Comparison of ENCODE assay signal across 8 cellular contexts in the genomic region with DNA sequence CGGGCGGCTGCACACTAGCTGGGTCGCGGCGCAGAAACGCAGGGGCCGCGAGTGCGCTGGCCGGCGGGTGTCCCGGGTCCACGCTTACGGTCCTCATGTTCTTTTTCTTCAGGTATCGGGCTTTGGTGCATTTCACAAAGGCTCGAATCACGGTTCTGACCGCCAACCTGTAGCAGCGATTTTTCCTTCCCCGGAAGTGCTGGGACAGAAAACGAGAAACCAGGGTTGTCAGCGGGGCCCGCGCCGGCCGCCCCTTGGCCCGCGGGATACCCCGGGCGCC. TPM values are rescaled to one million over a fixed set of nuclear protein-coding genes. Genes with fewer than 3 reads are reported as not detected.
DNase-seq lines count a peak whose midpoint lies in the region; ATAC-seq and TF ChIP-seq lines count a peak whose summit lies in the region.

No MANE protein-coding gene starts in this region.

- H3K9me3 ChIP-seq in BE2C = no peaks in the 10 kb centered on the region
- H3K9me3 ChIP-seq in lower lobe of right lung = no peaks in the 10 kb centered on the region
- H3K9me3 ChIP-seq in aorta (ENCODE audit: control insufficient read depth, low read length) = no peaks in the 10 kb centered on the region

- H3K36me3 ChIP-seq in BE2C = peaks cover 55% of the 10 kb centered on the region
- H3K36me3 ChIP-seq in lower lobe of right lung = peaks cover 44% of the 10 kb centered on the region
- no peaks in the 10 kb centered on the region for H3K36me3 ChIP-seq in aorta (ENCODE audit: control insufficient read depth in 1 of 2, insufficient read depth in 2 of 2, low read length in 1 of 2)

- 0 to 1% methylated on average over 21 to 30 of the region's 30 CpGs for WGBS in aorta, 2 donors

- DNase-seq in BE2C (no peak), astrocyte of the spinal cord (ENCODE audit: low read depth, low spot score) (no peak), lower lobe of right lung (no peak), aorta (no peak), NCI-H82 (lab: John Stamatoyannopoulos, UW) (no peak)
- DNase-seq in NK-92 treated with Interleukin-12 subunit alpha and Interleukin-12 subunit beta, amount 100 ng/mL, for 24 hours (lab: John Stamatoyannopoulos, UW) = no peak

- H3K27ac ChIP-seq in lower lobe of right lung = peak overlapping the region; percentile 92
- no peak overlapping the region for H3K27ac ChIP-seq in aorta (ENCODE audit: low read depth in 1 of 2, low read length in 2 of 2)

- no peaks in the 10 kb centered on the region for H3K27me3 ChIP-seq in BE2C
- H3K27me3 ChIP-seq in lower lobe of right lung (ENCODE audit: low read depth) = no peaks in the 10 kb centered on the region
- no peaks in the 10 kb centered on the region for H3K27me3 ChIP-seq in aorta (ENCODE audit: control insufficient read depth in 1 of 2, insufficient read depth in 2 of 2, low read length in 1 of 2)

- ATAC-seq in HG02885 (IDR thresholded peaks at IDR 0.05; ENCODE audit: poor library complexity, unreplicated experiment) (peak; percentile 3), lower lobe of right lung (peak; percentile 4 to 10), aorta (ENCODE audit: low FRiP score) (no peak), HG02884 (IDR thresholded peaks at IDR 0.05; ENCODE audit: unreplicated experiment) (no peak)

- in situ Hi-C loops in astrocyte of the spinal cord (cut with HindIII; ENCODE audit: low sequenced_read_pairs) = no loop called here

- H3K4me1 ChIP-seq in BE2C (no peaks in the 10 kb centered on the region), lower lobe of right lung (peaks cover 40% of the 10 kb centered on the region), aorta (ENCODE audit: control insufficient read depth in 1 of 2, insufficient read depth in 2 of 2, low read length in 2 of 2) (no peaks in the 10 kb centered on the region)

- TF ChIP-seq CTCF in BE2C (IDR thresholded peaks at IDR 0.05; ENCODE audit: low read depth, low read length) (no peak), astrocyte of the spinal cord (IDR thresholded peaks at IDR 0.05; ENCODE audit: low read depth, low read length) (no peak), lower lobe of right lung (IDR thresholded peaks at IDR 0.05) (no peak)

- intact Hi-C loops in lower lobe of right lung (cut with DNase I) (no loop called here), aorta (cut with DNase I) (no loop called here)

- H3K4me3 ChIP-seq in BE2C (ENCODE audit: low read depth, low read length) = peak overlapping the region; percentile 95
- H3K4me3 ChIP-seq in astrocyte of the spinal cord (ENCODE audit: low read depth, low read length) = peak overlapping the region; percentile 82
- peak overlapping the region; percentile 86 for H3K4me3 ChIP-seq in lower lobe of right lung
- H3K4me3 ChIP-seq in aorta (ENCODE audit: low read length in 2 of 2) = peak overlapping the region; percentile 61 to 78

RNA-seq across cellular contexts. Expression of gene MRPL20, which starts 0.3 kb away (rescaled TPM):
- polyA plus RNA-seq in BE2C (2012; ENCODE audit: insufficient read depth, insufficient read length, low read depth) = 709 TPM
- total RNA-seq in lower lobe of right lung = 79.8 TPM
- total RNA-seq in aorta = 10 to 100 TPM; 69.7 to 70.2 TPM
- polyA plus RNA-seq in aorta = 100 to 1,000 TPM; 144 to 184 TPM

RNA-seq across cellular contexts. Expression of gene CCNL2, which starts 7.6 kb away (rescaled TPM):
- polyA plus RNA-seq in BE2C (2012; ENCODE audit: insufficient read depth, insufficient read length, low read depth) = 491 TPM
- total RNA-seq in lower lobe of right lung (165 TPM), aorta (100 to 1,000 TPM; 153 to 246 TPM)
- polyA plus RNA-seq in aorta = 100 to 1,000 TPM in 1 of 2 donors, 10 to 100 TPM in 1; 34.6 to 409 TPM

RNA-seq across cellular contexts. Expression of gene ANKRD65, which starts 14.3 kb away (rescaled TPM):
- 0.36 TPM for polyA plus RNA-seq in BE2C (2012; ENCODE audit: insufficient read depth, insufficient read length, low read depth)
- total RNA-seq in lower lobe of right lung (22.3 TPM), aorta (1 to 10 TPM; 1.5 to 6.9 TPM)
- under 1 TPM in 1 of 2 donors, not detected in 1; 0.13 TPM for polyA plus RNA-seq in aorta

RNA-seq across cellular contexts. Expression of gene VWA1, which starts 28.7 kb away (rescaled TPM):
- 33.2 TPM for polyA plus RNA-seq in BE2C (2012; ENCODE audit: insufficient read depth, insufficient read length, low read depth)
- 58.7 TPM for total RNA-seq in lower lobe of right lung
- total RNA-seq in aorta = 10 to 100 TPM; 35.6 to 86.5 TPM
- 1 to 10 TPM in 1 of 2 donors, under 1 TPM in 1; 0.13 to 4.5 TPM for polyA plus RNA-seq in aorta

RNA-seq across cellular contexts. Expression of gene AURKAIP1, which starts 31.8 kb away (rescaled TPM):
- 640 TPM for polyA plus RNA-seq in BE2C (2012; ENCODE audit: insufficient read depth, insufficient read length, low read depth)
- 82.4 TPM for total RNA-seq in lower lobe of right lung
- 10 to 100 TPM; 59.6 to 65.6 TPM for total RNA-seq in aorta
- polyA plus RNA-seq in aorta = 100 to 1,000 TPM; 119 to 154 TPM

Comparison
In these comparisons a context has a peak if more than half of its experiments do, and no peak if none do; other contexts are left out.
1. ATAC-seq: peak in HG02885 (single experiment) and lower lobe of right lung (2 of 2); none in aorta (single experiment) and HG02884 (single experiment).
2. Peak in every context shown above with its lines, with median percentiles within 50 percentile points of each other: H3K4me3 ChIP-seq.